1 cellular context compared by ENCODE assay signal in the genomic region with DNA sequence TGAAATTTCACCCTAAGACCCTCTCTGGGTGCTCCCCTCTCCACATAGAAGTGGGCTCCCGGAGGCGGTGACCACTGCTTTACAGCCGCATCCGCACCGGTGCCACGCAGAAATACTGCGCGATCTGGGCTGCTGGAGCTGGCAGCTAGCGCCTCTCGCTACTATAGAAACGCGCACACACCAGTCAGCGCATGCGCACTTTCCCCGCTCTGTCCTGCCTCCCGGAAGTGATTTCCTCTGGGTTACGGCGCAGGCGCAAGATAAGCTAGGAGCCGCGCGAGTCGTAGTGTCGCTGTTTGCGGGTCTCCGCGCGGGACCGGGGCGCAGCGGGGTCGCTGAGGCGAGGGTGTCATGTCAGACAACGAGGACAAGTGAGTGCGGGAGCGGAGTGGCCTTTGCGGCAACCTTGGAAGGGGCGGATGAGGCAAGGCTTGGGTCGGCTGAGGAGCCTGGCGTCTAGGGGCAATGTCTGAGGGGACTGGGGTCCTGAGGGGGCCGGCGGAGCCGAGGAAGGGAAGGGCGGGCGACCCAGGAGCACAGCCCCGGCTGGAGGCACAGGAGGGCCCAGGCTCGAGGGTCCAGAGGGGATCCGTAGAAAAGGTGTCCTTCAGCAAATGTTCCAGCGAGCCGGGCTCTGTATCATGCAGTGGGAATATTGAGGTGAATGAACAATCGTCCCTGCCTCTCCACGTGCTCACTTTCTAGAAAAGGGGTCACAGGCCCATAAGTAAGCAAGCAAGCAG.
TF ChIP-seq lines count a peak whose summit lies in the region.

A gene (minus strand): TSS at position 165 of the 743 bp plus-strand sequence. CDS start 452 bp downstream, outside the sequence.
A gene (plus strand): TSS at position 263 of the 743 bp plus-strand sequence. CDS start 89 bp downstream, at position 352.

TF ChIP-seq in HepG2, 621 proteins besides CTCF, POLR2A, EP300 and RAD21 (continues in another document):
- no peak for TF ChIP-seq ISX (CRISPR knock-in tag; conservative IDR thresholded peaks at IDR 0.05)
- TF ChIP-seq ZNF234 (CRISPR knock-in tag; conservative IDR thresholded peaks at IDR 0.05) = 0 out of 2 replicates have a peak, but pooled peaks have one; percentile 64
- TF ChIP-seq, protein P1, sequence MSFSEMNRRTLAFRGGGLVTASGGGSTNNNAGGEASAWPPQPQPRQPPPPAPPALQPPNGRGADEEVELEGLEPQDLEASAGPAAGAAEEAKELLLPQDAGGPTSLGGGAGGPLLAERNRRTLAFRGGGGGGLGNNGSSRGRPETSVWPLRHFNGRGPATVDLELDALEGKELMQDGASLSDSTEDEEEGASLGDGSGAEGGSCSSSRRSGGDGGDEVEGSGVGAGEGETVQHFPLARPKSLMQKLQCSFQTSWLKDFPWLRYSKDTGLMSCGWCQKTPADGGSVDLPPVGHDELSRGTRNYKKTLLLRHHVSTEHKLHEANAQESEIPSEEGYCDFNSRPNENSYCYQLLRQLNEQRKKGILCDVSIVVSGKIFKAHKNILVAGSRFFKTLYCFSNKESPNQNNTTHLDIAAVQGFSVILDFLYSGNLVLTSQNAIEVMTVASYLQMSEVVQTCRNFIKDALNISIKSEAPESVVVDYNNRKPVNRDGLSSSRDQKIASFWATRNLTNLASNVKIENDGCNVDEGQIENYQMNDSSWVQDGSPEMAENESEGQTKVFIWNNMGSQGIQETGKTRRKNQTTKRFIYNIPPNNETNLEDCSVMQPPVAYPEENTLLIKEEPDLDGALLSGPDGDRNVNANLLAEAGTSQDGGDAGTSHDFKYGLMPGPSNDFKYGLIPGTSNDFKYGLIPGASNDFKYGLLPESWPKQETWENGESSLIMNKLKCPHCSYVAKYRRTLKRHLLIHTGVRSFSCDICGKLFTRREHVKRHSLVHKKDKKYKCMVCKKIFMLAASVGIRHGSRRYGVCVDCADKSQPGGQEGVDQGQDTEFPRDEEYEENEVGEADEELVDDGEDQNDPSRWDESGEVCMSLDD (CRISPR knock-in tag; IDR thresholded peaks at IDR 0.05; ENCODE audit: borderline replicate concordance) = no peak
- no peak for TF ChIP-seq HNRNPH1 (optimal IDR thresholded peaks at IDR 0.05; ENCODE audit: low read depth, low read length)
- TF ChIP-seq, protein P2, sequence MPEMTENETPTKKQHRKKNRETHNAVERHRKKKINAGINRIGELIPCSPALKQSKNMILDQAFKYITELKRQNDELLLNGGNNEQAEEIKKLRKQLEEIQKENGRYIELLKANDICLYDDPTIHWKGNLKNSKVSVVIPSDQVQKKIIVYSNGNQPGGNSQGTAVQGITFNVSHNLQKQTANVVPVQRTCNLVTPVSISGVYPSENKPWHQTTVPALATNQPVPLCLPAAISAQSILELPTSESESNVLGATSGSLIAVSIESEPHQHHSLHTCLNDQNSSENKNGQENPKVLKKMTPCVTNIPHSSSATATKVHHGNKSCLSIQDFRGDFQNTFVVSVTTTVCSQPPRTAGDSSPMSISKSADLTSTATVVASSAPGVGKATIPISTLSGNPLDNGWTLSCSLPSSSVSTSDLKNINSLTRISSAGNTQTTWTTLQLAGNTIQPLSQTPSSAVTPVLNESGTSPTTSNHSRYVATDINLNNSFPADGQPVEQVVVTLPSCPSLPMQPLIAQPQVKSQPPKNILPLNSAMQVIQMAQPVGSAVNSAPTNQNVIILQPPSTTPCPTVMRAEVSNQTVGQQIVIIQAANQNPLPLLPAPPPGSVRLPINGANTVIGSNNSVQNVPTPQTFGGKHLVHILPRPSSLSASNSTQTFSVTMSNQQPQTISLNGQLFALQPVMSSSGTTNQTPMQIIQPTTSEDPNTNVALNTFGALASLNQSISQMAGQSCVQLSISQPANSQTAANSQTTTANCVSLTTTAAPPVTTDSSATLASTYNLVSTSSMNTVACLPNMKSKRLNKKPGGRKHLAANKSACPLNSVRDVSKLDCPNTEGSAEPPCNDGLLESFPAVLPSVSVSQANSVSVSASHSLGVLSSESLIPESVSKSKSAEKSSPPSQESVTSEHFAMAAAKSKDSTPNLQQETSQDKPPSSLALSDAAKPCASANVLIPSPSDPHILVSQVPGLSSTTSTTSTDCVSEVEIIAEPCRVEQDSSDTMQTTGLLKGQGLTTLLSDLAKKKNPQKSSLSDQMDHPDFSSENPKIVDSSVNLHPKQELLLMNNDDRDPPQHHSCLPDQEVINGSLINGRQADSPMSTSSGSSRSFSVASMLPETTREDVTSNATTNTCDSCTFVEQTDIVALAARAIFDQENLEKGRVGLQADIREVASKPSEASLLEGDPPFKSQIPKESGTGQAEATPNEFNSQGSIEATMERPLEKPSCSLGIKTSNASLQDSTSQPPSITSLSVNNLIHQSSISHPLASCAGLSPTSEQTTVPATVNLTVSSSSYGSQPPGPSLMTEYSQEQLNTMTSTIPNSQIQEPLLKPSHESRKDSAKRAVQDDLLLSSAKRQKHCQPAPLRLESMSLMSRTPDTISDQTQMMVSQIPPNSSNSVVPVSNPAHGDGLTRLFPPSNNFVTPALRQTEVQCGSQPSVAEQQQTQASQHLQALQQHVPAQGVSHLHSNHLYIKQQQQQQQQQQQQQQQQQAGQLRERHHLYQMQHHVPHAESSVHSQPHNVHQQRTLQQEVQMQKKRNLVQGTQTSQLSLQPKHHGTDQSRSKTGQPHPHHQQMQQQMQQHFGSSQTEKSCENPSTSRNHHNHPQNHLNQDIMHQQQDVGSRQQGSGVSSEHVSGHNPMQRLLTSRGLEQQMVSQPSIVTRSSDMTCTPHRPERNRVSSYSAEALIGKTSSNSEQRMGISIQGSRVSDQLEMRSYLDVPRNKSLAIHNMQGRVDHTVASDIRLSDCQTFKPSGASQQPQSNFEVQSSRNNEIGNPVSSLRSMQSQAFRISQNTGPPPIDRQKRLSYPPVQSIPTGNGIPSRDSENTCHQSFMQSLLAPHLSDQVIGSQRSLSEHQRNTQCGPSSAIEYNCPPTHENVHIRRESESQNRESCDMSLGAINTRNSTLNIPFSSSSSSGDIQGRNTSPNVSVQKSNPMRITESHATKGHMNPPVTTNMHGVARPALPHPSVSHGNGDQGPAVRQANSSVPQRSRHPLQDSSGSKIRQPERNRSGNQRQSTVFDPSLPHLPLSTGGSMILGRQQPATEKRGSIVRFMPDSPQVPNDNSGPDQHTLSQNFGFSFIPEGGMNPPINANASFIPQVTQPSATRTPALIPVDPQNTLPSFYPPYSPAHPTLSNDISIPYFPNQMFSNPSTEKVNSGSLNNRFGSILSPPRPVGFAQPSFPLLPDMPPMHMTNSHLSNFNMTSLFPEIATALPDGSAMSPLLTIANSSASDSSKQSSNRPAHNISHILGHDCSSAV (CRISPR knock-in tag; IDR thresholded peaks at IDR 0.05; ENCODE audit: borderline replicate concordance) = 0 out of 2 replicates have a peak, but pooled peaks have one; percentile 33
- TF ChIP-seq, protein P3, sequence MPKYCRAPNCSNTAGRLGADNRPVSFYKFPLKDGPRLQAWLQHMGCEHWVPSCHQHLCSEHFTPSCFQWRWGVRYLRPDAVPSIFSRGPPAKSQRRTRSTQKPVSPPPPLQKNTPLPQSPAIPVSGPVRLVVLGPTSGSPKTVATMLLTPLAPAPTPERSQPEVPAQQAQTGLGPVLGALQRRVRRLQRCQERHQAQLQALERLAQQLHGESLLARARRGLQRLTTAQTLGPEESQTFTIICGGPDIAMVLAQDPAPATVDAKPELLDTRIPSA (CRISPR knock-in tag; IDR thresholded peaks at IDR 0.05; ENCODE audit: borderline replicate concordance) = peak; percentile 20; the same call in 1 of the 2 replicates
- no peak for TF ChIP-seq ZNF598 (CRISPR knock-in tag; IDR thresholded peaks at IDR 0.05; ENCODE audit: borderline replicate concordance)
- TF ChIP-seq ZNF558 (CRISPR knock-in tag; IDR thresholded peaks at IDR 0.05; ENCODE audit: borderline replicate concordance) = no peak
- peak; percentile 90 for TF ChIP-seq KAT8 (CRISPR knock-in tag; IDR thresholded peaks at IDR 0.05)
- TF ChIP-seq ARNT2 (CRISPR knock-in tag; IDR thresholded peaks at IDR 0.05; ENCODE audit: low read depth) = 0 out of 2 replicates have a peak, but pooled peaks have one; percentile 33
- TF ChIP-seq, protein P4, sequence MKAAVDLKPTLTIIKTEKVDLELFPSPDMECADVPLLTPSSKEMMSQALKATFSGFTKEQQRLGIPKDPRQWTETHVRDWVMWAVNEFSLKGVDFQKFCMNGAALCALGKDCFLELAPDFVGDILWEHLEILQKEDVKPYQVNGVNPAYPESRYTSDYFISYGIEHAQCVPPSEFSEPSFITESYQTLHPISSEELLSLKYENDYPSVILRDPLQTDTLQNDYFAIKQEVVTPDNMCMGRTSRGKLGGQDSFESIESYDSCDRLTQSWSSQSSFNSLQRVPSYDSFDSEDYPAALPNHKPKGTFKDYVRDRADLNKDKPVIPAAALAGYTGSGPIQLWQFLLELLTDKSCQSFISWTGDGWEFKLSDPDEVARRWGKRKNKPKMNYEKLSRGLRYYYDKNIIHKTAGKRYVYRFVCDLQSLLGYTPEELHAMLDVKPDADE (CRISPR knock-in tag; IDR thresholded peaks at IDR 0.05) = no peak
- peak; percentile 92 for TF ChIP-seq SALL2 (CRISPR knock-in tag; IDR thresholded peaks at IDR 0.05)
- TF ChIP-seq, protein P5, sequence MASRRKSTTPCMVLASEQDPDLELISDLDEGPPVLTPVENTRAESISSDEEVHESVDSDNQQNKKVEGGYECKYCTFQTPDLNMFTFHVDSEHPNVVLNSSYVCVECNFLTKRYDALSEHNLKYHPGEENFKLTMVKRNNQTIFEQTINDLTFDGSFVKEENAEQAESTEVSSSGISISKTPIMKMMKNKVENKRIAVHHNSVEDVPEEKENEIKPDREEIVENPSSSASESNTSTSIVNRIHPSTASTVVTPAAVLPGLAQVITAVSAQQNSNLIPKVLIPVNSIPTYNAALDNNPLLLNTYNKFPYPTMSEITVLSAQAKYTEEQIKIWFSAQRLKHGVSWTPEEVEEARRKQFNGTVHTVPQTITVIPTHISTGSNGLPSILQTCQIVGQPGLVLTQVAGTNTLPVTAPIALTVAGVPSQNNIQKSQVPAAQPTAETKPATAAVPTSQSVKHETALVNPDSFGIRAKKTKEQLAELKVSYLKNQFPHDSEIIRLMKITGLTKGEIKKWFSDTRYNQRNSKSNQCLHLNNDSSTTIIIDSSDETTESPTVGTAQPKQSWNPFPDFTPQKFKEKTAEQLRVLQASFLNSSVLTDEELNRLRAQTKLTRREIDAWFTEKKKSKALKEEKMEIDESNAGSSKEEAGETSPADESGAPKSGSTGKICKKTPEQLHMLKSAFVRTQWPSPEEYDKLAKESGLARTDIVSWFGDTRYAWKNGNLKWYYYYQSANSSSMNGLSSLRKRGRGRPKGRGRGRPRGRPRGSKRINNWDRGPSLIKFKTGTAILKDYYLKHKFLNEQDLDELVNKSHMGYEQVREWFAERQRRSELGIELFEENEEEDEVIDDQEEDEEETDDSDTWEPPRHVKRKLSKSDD (CRISPR knock-in tag; IDR thresholded peaks at IDR 0.05; ENCODE audit: low read depth) = no peak
- peak; percentile 25; the same call in 1 of the 2 replicates for TF ChIP-seq ZMYM4 (CRISPR knock-in tag; IDR thresholded peaks at IDR 0.05)
- TF ChIP-seq DNMT1 (CRISPR knock-in tag; IDR thresholded peaks at IDR 0.05) = no peak
- TF ChIP-seq CENPT (CRISPR knock-in tag; IDR thresholded peaks at IDR 0.05; ENCODE audit: low read depth) = peak; percentile 43; the same call in 1 of the 2 replicates
- TF ChIP-seq ZSCAN31 (CRISPR knock-in tag; IDR thresholded peaks at IDR 0.05; ENCODE audit: low read depth) = 0 out of 2 replicates have a peak, but pooled peaks have one; percentile 23
- peak; percentile 90 for TF ChIP-seq KDM2A (CRISPR knock-in tag; IDR thresholded peaks at IDR 0.05; ENCODE audit: borderline replicate concordance, low read depth)
- no peak for TF ChIP-seq SUZ12 (IDR thresholded peaks at IDR 0.05; ENCODE audit: low read depth, low read length)
- no peak for TF ChIP-seq ZNF674 (CRISPR knock-in tag; IDR thresholded peaks at IDR 0.05; ENCODE audit: low read depth)
- TF ChIP-seq ZNF337 (CRISPR knock-in tag; IDR thresholded peaks at IDR 0.05; ENCODE audit: borderline replicate concordance, low read depth) = no peak
- TF ChIP-seq, protein P6, sequence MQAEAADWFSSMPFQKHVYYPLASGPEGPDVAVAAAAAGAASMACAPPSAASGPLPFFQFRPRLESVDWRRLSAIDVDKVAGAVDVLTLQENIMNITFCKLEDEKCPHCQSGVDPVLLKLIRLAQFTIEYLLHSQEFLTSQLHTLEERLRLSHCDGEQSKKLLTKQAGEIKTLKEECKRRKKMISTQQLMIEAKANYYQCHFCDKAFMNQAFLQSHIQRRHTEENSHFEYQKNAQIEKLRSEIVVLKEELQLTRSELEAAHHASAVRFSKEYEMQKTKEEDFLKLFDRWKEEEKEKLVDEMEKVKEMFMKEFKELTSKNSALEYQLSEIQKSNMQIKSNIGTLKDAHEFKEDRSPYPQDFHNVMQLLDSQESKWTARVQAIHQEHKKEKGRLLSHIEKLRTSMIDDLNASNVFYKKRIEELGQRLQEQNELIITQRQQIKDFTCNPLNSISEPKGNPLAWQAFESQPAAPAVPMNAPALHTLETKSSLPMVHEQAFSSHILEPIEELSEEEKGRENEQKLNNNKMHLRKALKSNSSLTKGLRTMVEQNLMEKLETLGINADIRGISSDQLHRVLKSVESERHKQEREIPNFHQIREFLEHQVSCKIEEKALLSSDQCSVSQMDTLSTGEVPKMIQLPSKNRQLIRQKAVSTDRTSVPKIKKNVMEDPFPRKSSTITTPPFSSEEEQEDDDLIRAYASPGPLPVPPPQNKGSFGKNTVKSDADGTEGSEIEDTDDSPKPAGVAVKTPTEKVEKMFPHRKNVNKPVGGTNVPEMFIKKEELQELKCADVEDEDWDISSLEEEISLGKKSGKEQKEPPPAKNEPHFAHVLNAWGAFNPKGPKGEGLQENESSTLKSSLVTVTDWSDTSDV (CRISPR knock-in tag; IDR thresholded peaks at IDR 0.05) = 0 out of 2 replicates have a peak, but pooled peaks have one; percentile 26
- TF ChIP-seq SATB2 (CRISPR knock-in tag; IDR thresholded peaks at IDR 0.05) = no peak
- TF ChIP-seq CBX1 (IDR thresholded peaks at IDR 0.05; ENCODE audit: low read depth) = no peak
- TF ChIP-seq ZNF12 (CRISPR knock-in tag; IDR thresholded peaks at IDR 0.05) = no peak
- no peak for TF ChIP-seq NFYC (CRISPR knock-in tag; IDR thresholded peaks at IDR 0.05)
- TF ChIP-seq, protein P7, sequence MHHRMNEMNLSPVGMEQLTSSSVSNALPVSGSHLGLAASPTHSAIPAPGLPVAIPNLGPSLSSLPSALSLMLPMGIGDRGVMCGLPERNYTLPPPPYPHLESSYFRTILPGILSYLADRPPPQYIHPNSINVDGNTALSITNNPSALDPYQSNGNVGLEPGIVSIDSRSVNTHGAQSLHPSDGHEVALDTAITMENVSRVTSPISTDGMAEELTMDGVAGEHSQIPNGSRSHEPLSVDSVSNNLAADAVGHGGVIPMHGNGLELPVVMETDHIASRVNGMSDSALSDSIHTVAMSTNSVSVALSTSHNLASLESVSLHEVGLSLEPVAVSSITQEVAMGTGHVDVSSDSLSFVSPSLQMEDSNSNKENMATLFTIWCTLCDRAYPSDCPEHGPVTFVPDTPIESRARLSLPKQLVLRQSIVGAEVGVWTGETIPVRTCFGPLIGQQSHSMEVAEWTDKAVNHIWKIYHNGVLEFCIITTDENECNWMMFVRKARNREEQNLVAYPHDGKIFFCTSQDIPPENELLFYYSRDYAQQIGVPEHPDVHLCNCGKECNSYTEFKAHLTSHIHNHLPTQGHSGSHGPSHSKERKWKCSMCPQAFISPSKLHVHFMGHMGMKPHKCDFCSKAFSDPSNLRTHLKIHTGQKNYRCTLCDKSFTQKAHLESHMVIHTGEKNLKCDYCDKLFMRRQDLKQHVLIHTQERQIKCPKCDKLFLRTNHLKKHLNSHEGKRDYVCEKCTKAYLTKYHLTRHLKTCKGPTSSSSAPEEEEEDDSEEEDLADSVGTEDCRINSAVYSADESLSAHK (CRISPR knock-in tag; IDR thresholded peaks at IDR 0.05; ENCODE audit: borderline replicate concordance) = no peak
- TF ChIP-seq SPEN (CRISPR knock-in tag; IDR thresholded peaks at IDR 0.05; ENCODE audit: low read depth) = no peak; the same call in 1 of the 2 replicates
- TF ChIP-seq ZNF781 (CRISPR knock-in tag; IDR thresholded peaks at IDR 0.05; ENCODE audit: borderline replicate concordance, not compliant biosample characterization) = peak; percentile 52
- TF ChIP-seq ZFP82 (CRISPR knock-in tag; IDR thresholded peaks at IDR 0.05; ENCODE audit: borderline replicate concordance) = no peak
- peak; percentile 57 for TF ChIP-seq GATAD2A (CRISPR knock-in tag; IDR thresholded peaks at IDR 0.05)
